1 cellular context compared by ENCODE assay signal in genomic region chr1:228513244-228513900, GRCh38.
TF ChIP-seq lines count a peak whose summit lies in the region.

No MANE protein-coding gene starts in this region.

TF ChIP-seq in K562, 482 proteins besides CTCF, POLR2A, EP300 and RAD21 (continued from another document and continues in another):
- TF ChIP-seq ZNF134 (CRISPR knock-in tag; conservative IDR thresholded peaks at IDR 0.05) (0 out of 2 replicates have a peak, but pooled peaks have one; percentile 43), STAG1 (CRISPR knock-in tag; IDR thresholded peaks at IDR 0.05; ENCODE audit: borderline replicate concordance) (no peak), ZEB2 (IDR thresholded peaks at IDR 0.05) (peak; percentile 98), FOXP1 (CRISPR knock-in tag; IDR thresholded peaks at IDR 0.05) (peak; percentile 91), ETS1 (conservative IDR thresholded peaks at IDR 0.05; ENCODE audit: control insufficient read depth, low read depth, low read length) (peak; percentile 98), TCF15 (CRISPR knock-in tag; IDR thresholded peaks at IDR 0.05) (peak; percentile 49; the same call in 1 of the 2 replicates), CCNT2 (IDR thresholded peaks at IDR 0.05; ENCODE audit: borderline replicate concordance, extremely low read depth, insufficient read length, low read depth, low read length) (peak; percentile 99), ARID2 (IDR thresholded peaks at IDR 0.05) (no peak), ETV1 (tag; conservative IDR thresholded peaks at IDR 0.05; ENCODE audit: low read depth) (peak; percentile 52), NR0B1 (IDR thresholded peaks at IDR 0.05; ENCODE audit: partially characterized antibody) (no peak), MGA (IDR thresholded peaks at IDR 0.05) (peak; percentile 69), SMARCE1 (IDR thresholded peaks at IDR 0.05) (peak; percentile 99), TCFL5 (CRISPR knock-in tag; conservative IDR thresholded peaks at IDR 0.05) (0 out of 2 replicates have a peak, but pooled peaks have one; percentile 32), ZNF408 (CRISPR knock-in tag; IDR thresholded peaks at IDR 0.05; ENCODE audit: low read depth) (no peak), ARID3A (IDR thresholded peaks at IDR 0.05; ENCODE audit: borderline replicate concordance, low read depth, low read length) (peak; percentile 28; the same call in 1 of the 2 replicates), E2F8 (IDR thresholded peaks at IDR 0.05; ENCODE audit: low read depth, partially characterized antibody) (peak; percentile 79), RBFOX2 (IDR thresholded peaks at IDR 0.05; ENCODE audit: low read depth, low read length) (peak; percentile 47; the same call in 1 of the 2 replicates), RNF219 (CRISPR knock-in tag; IDR thresholded peaks at IDR 0.05) (no peak), JUNB (CRISPR knock-in tag; conservative IDR thresholded peaks at IDR 0.05) (no peak), FOXM1 (IDR thresholded peaks at IDR 0.05; ENCODE audit: low read depth) (peak; percentile 98), FOXM1 (CRISPR knock-in tag; IDR thresholded peaks at IDR 0.05; ENCODE audit: low read depth) (no peak), SIX5 (IDR thresholded peaks at IDR 0.05; ENCODE audit: borderline replicate concordance in 1 of 2, insufficient read depth in 1 of 2, low read depth in 1 of 2, low read length in 2 of 2) (peak in 1 of 2 experiments; percentile 12; a peak in 1 of 4 replicates), TCF3 (CRISPR knock-in tag; IDR thresholded peaks at IDR 0.05) (peak; percentile 100), ZSCAN32 (CRISPR knock-in tag; IDR thresholded peaks at IDR 0.05) (peak; percentile 83), CCAR2 (IDR thresholded peaks at IDR 0.05; ENCODE audit: low read depth, low read length) (0 out of 2 replicates have a peak, but pooled peaks have one; percentile 85)
